In the genomic region with DNA sequence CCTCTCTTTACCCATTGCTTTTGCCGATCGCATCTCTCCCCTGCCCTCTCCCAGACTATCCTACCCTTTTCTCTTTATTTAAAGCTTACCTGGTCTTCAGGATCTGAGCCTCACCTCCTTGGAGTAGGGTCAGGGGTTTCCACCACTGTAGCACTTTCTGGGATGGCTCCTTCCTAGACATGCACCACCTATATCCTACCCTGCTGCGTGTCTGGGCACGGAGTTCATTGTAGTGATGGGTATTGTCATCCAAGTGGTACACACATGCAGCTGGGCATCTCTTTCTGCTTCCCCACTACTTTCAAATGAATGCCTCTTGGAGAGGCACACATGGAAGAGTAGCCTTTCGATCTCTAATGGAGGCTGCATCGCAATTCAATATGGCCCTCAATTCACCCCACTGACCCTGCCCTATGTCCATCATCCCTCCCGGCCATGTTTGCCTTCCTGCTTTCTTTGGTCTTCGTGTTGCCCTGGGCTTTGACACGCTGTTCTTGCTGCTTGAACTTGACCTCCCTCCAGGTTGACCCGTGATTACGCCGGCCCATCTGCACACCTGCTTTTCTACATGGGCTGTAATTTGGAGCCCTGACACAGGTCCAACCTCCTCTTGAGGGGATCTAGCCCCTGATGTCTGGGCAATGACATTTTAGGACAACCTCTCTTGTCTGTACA, we compare ENCODE assay signal across 38 cellular contexts. TPM values are rescaled to one million over a fixed set of nuclear protein-coding genes. Genes with fewer than 3 reads are reported as not detected.
"Had no signal": no experiment of that assay in that cellular context is flagged by ENCODE, and none has a peak within 500 bp of the region (broad histone marks: within the 10 kb centered on the region; RNA-seq: fewer than 3 reads in every experiment).

No MANE protein-coding gene starts in this region.

- H3K9me3 ChIP-seq: MG63 had no signal

- H3K27ac ChIP-seq: KMS-11 had no signal

- H3K4me3 ChIP-seq: MG63 had no signal

- H3K36me3 ChIP-seq: MG63 had no signal

- H3K9ac ChIP-seq: KMS-11 had no signal

- DNase-seq: Karpas-422, Kasumi-1, MG63, MM.1S, MV-4-11, NCI-H1048, NCI-H1092, NCI-H1092 treated with DMSO at 0.1 percent for 48 hours, NCI-H1105, NCI-H1105 treated with DMSO at 0.1 percent for 48 hours, NCI-H1417, NCI-H1417 treated with DMSO at 0.1 percent for 48 hours, NCI-H1436, NCI-H1436 treated with DMSO at 0.1 percent for 48 hours, NCI-H146, NCI-H1694, NCI-H1694 treated with DMSO at 0.1 percent for 48 hours, NCI-H187, NCI-H187 treated with DMSO at 0.1 percent for 48 hours, NCI-H1930, NCI-H2029, NCI-H2029 treated with DMSO at 0.1 percent for 48 hours, NCI-H2081, NCI-H2081 treated with DMSO at 0.1 percent for 48 hours, NCI-H2107, NCI-H2171, NCI-H2171 treated with DMSO at 0.1 percent for 48 hours, NCI-H2227 treated with DMSO at 0.1 percent for 48 hours, NCI-H226, NCI-H345, NCI-H446, NCI-H446 treated with DMSO at 0.1 percent for 48 hours, NCI-H510A had no signal

- H3K4me2 ChIP-seq: KMS-11 had no signal

- H3K27me3 ChIP-seq: MG63 had no signal

RNA-seq across cellular contexts. Expression of gene SERPINA11, which starts 10.9 kb away (rescaled TPM):
- total RNA-seq: LHCN-M2, M059J, MCF 10A, NCI-H460 had no signal

RNA-seq across cellular contexts. Expression of gene SERPINA9, which starts 34.3 kb away (rescaled TPM):
- total RNA-seq: LHCN-M2, M059J, MCF 10A, NCI-H460 had no signal

RNA-seq across cellular contexts. Expression of gene SERPINA1, which starts 53.3 kb away (rescaled TPM):
- total RNA-seq: LHCN-M2 had no signal
